Comparison of ENCODE assay signal across 23 cellular contexts in genomic region chr2:179097131-179097530, GRCh38. TPM values are rescaled to one million over a fixed set of nuclear protein-coding genes. Genes with fewer than 3 reads are reported as not detected.
DNase-seq lines count a peak whose midpoint lies in the region; ATAC-seq, FAIRE-seq and TF ChIP-seq lines count a peak whose summit lies in the region.
"Had no signal": no experiment of that assay in that cellular context is flagged by ENCODE, and none has a peak within 500 bp of the region (broad histone marks: within the 10 kb centered on the region; RNA-seq: fewer than 3 reads in every experiment).

No MANE protein-coding gene starts in this region.

- no peaks in the 10 kb centered on the region for H3F3A ChIP-seq in OCI-LY1 (ENCODE audit: insufficient read depth, low read length)

- TF ChIP-seq POLR2A in HepG2 (IDR thresholded peaks at IDR 0.05; ENCODE audit: insufficient read depth in 1 of 2, low read depth in 2 of 2, low read length in 2 of 2) (no peak), right lobe of liver (IDR thresholded peaks at IDR 0.05) (no peak)

- FAIRE-seq in HepG2 (lab: Jason Lieb, UNC), result no peak
- FAIRE-seq: A549, H54 had no signal

- H3K79me2 ChIP-seq in HepG2 (ENCODE audit: insufficient read depth, low read length) (no peaks in the 10 kb centered on the region), OCI-LY1 (ENCODE audit: insufficient read depth, low read length) (no peaks in the 10 kb centered on the region)

- TF ChIP-seq RAD21 in HepG2 (CRISPR knock-in tag; IDR thresholded peaks at IDR 0.05), result no peak

- ATAC-seq in HepG2, result peak; percentile 59
- no peak for ATAC-seq in right lobe of liver
- peak; percentile 34 to 44 for ATAC-seq in lower lobe of right lung
- ATAC-seq: A549, Panc1 had no signal

- H3K27me3 ChIP-seq in HepG2 (ENCODE audit: control insufficient read depth in 1 of 2, insufficient read depth in 2 of 2, low read length in 2 of 2) (0 out of 5 replicates have a peak, but pooled peaks cover 0 to 1% of the 10 kb centered on the region in 2 experiments), right lobe of liver (no peaks in the 10 kb centered on the region), OCI-LY1 (ENCODE audit: insufficient read depth, low read length) (no peaks in the 10 kb centered on the region), lower lobe of right lung (ENCODE audit: low read depth) (no peaks in the 10 kb centered on the region)

- H4K20me1 ChIP-seq in HepG2 (ENCODE audit: insufficient read depth, low read length) (no peaks in the 10 kb centered on the region), OCI-LY1 (ENCODE audit: insufficient read depth, low read length) (no peaks in the 10 kb centered on the region)

- in situ Hi-C loops in HepG2 (cut with HindIII; ENCODE audit: extremely low pct_ligation_motif_present, low pct_unique_long_range_greater_than_20kb), result no loop called here

- intact Hi-C loops in HepG2 (cut with micrococcal nuclease; ENCODE audit: unreplicated experiment) (no loop called here), right lobe of liver (cut with DNase I) (no loop called here), lower lobe of right lung (cut with DNase I) (no loop called here)

- no TSS peak for BruUV-seq in HepG2 (replicated peaks; lab: Mats Ljungman, UMichigan)

- no peak overlapping the region for H3K4me3 ChIP-seq in HepG2 (replicated peaks in 1 of 3; ENCODE audit: insufficient read depth in 1 of 3, low read depth in 2 of 3, low read length in 3 of 3)
- H3K4me3 ChIP-seq in right lobe of liver, result no peak overlapping the region
- no peak overlapping the region for H3K4me3 ChIP-seq in OCI-LY1 (ENCODE audit: low read depth, low read length, poor library complexity, severe bottlenecking)
- H3K4me3 ChIP-seq in lower lobe of right lung, result no peak overlapping the region
- H3K4me3 ChIP-seq: A549 had no signal

- TF ChIP-seq EP300 in HepG2 (IDR thresholded peaks at IDR 0.05; ENCODE audit: low read depth in 2 of 2, low read length in 2 of 2) (no peak), HepG2 (CRISPR knock-in tag; IDR thresholded peaks at IDR 0.05; ENCODE audit: borderline replicate concordance) (no peak)

- TF ChIP-seq CTCF in HepG2 (CRISPR knock-in tag; IDR thresholded peaks at IDR 0.05) (no peak), right lobe of liver (IDR thresholded peaks at IDR 0.05) (no peak), OCI-LY1 (IDR thresholded peaks at IDR 0.05; ENCODE audit: low read length) (no peak), lower lobe of right lung (IDR thresholded peaks at IDR 0.05) (no peak)

- peaks cover 7% of the 10 kb centered on the region; the same call in 1 of the 2 replicates for H3K9me3 ChIP-seq in HepG2 (ENCODE audit: low read length)
- H3K9me3 ChIP-seq in right lobe of liver, result no peaks in the 10 kb centered on the region
- peaks cover 7% of the 10 kb centered on the region; the same call in 1 of the 2 replicates for H3K9me3 ChIP-seq in OCI-LY1 (ENCODE audit: low read length)
- H3K9me3 ChIP-seq in lower lobe of right lung, result no peaks in the 10 kb centered on the region
- H3K9me3 ChIP-seq: A549 had no signal

- no peaks in the 10 kb centered on the region for H3K9me2 ChIP-seq in OCI-LY1 (ENCODE audit: low read depth, low read length)

- H3K27ac ChIP-seq in HepG2 (ENCODE audit: extremely low read length, insufficient read depth, low read length) (no peak overlapping the region), right lobe of liver (no peak overlapping the region), OCI-LY1 (ENCODE audit: low read depth, low read length, poor library complexity, severe bottlenecking) (peak overlapping the region; percentile 98), lower lobe of right lung (no peak overlapping the region)
- H3K27ac ChIP-seq: A549, RWPE1 had no signal

- H3K4me1 ChIP-seq in HepG2 (ENCODE audit: insufficient read depth, low read length) (no peaks in the 10 kb centered on the region), right lobe of liver (no peaks in the 10 kb centered on the region), OCI-LY1 (ENCODE audit: insufficient read depth, low read length, severe bottlenecking) (peaks cover 67% of the 10 kb centered on the region), lower lobe of right lung (no peaks in the 10 kb centered on the region)
- H3K4me1 ChIP-seq: A549 had no signal

- H3K36me3 ChIP-seq in HepG2 (replicated peaks in 1 of 2; ENCODE audit: control insufficient read depth in 1 of 2, insufficient read depth in 2 of 2, low read length in 2 of 2), result no peaks in the 10 kb centered on the region
- no peaks in the 10 kb centered on the region for H3K36me3 ChIP-seq in right lobe of liver
- H3K36me3 ChIP-seq in OCI-LY1 (ENCODE audit: insufficient read depth, low read length), result peaks cover 4% of the 10 kb centered on the region; the same call in 1 of the 2 replicates
- no peaks in the 10 kb centered on the region for H3K36me3 ChIP-seq in lower lobe of right lung

- H2AFZ ChIP-seq in HepG2 (ENCODE audit: low read length) (no peak overlapping the region), OCI-LY1 (ENCODE audit: low read length) (no peak overlapping the region)

- DNase-seq in HepG2 (ENCODE audit: low spot score) (no peak), right lobe of liver (no peak), lower lobe of right lung (no peak), epidermal melanocyte (ENCODE audit: insufficient read length, low spot score) (no peak), HUDEP-2 (lab: John Stamatoyannopoulos, UW; ENCODE audit: unreplicated experiment in 76 of 76) (no peak), NCI-H1092 (lab: John Stamatoyannopoulos, UW) (no peak)
- DNase-seq: AML-193; CD4-positive, alpha-beta memory T cell; COR-L47; DMS53; Karpas-422; NCI-H1105; NCI-H1436 treated with DMSO at 0.1 percent for 48 hours; NCI-H187 treated with DMSO at 0.1 percent for 48 hours; NCI-H2171 treated with DMSO at 0.1 percent for 48 hours; NCI-H524; NCI-H774; SHP77 treated with DMSO at 0.1 percent for 48 hours had no signal

- 55% methylated on average over 1 of the region's 1 CpG for whole genome bisulfite sequencing in HepG2 (ENCODE audit: low lambda C conversion rate)
- WGBS in right lobe of liver (ENCODE audit: insufficient coverage, low coverage, low lambda C conversion rate, missing lambda C conversion rate), result 100% methylated on average over 1 of the region's 1 CpG

- H3K4me2 ChIP-seq in HepG2 (ENCODE audit: low read depth, low read length), result no peak overlapping the region
- H3K4me2 ChIP-seq in OCI-LY1 (ENCODE audit: low read length), result peak overlapping the region; percentile 54
- H3K4me2 ChIP-seq: A549 had no signal

- CTCF ChIA-PET in HepG2 (lab: Yijun Ruan, JAX; ENCODE audit: low intra/inter-chr PET ratio, low total read pairs), result no interaction called here

- POLR2A ChIA-PET in HepG2 (lab: Yijun Ruan, JAX), result no interaction called here

- H3K9ac ChIP-seq in HepG2 (ENCODE audit: insufficient read depth, low read depth, low read length) (no peak overlapping the region), OCI-LY1 (ENCODE audit: low read length) (peak overlapping the region; percentile 53)

TF ChIP-seq in HepG2, 621 proteins besides CTCF, POLR2A, EP300 and RAD21:
- TF ChIP-seq ZNF713 (CRISPR knock-in tag; IDR thresholded peaks at IDR 0.05), result no peak
TF ChIP-seq in HepG2: peak in this region for 0.

RNA-seq across cellular contexts. Expression of gene CCDC141, which starts 47.2 kb away (rescaled TPM):
- not detected in 2 replicates for total RNA-seq in HepG2 (2016; rRNA removed; fragmentation: Illumina TruSeq; extraction: Trizol)
- total RNA-seq in HepG2 (2016; cell fraction: cytosol; rRNA removed; fragmentation: Illumina TruSeq; extraction: Trizol; ENCODE audit: low read depth), result not detected in 2 replicates
- total RNA-seq in HepG2 (2016; cell fraction: insoluble cytoplasmic fraction; rRNA removed; fragmentation: Illumina TruSeq; extraction: Trizol), result not detected in 2 replicates
- total RNA-seq in HepG2 (2016; cell fraction: membrane; rRNA removed; fragmentation: Illumina TruSeq; extraction: Trizol), result not detected in 2 replicates
- total RNA-seq in HepG2 (2016; cell fraction: nucleus; rRNA removed; fragmentation: Illumina TruSeq; extraction: Trizol), result not detected in 2 replicates
- not detected in 2 replicates for polyA plus RNA-seq in HepG2 (2011; rRNA removed)
- not detected in 2 replicates for polyA plus RNA-seq in HepG2 (2011; cell fraction: cytosol; rRNA removed)
- polyA plus RNA-seq in HepG2 (2011; cell fraction: nucleus; rRNA removed), result not detected in 2 replicates
- not detected in 2 replicates for polyA plus RNA-seq in HepG2 (2012)
- polyA plus RNA-seq in HepG2 (2016; cell fraction: cytosol; fragmentation: Illumina TruSeq; extraction: Trizol; ENCODE audit: low read depth), result not detected in 2 replicates
- not detected in 2 replicates for polyA plus RNA-seq in HepG2 (2016; cell fraction: insoluble cytoplasmic fraction; fragmentation: Illumina TruSeq; extraction: Trizol; ENCODE audit: low read depth)
- not detected in 2 replicates for polyA plus RNA-seq in HepG2 (2016; cell fraction: membrane; fragmentation: Illumina TruSeq; extraction: Trizol; ENCODE audit: low read depth)
- not detected in 2 replicates for polyA plus RNA-seq in HepG2 (2016; cell fraction: nucleus; fragmentation: Illumina TruSeq; extraction: Trizol; ENCODE audit: insufficient read depth, low read depth)
- 0.02 and 0.06 TPM in 2 replicates for polyA minus RNA-seq in HepG2 (2011; rRNA and poly(A)+ RNA removed; ENCODE audit: low replicate concordance)
- polyA minus RNA-seq in HepG2 (2011; cell fraction: cytosol; rRNA and poly(A)+ RNA removed), result not detected in 2 replicates
- not detected in 2 replicates for polyA minus RNA-seq in HepG2 (2011; cell fraction: nucleus; rRNA and poly(A)+ RNA removed)
- total RNA-seq in right lobe of liver, result under 1 TPM; 0.20 to 0.98 (median 0.58) TPM
- total RNA-seq in lower lobe of right lung, result 40.5 TPM
- polyA plus RNA-seq: A549 had no signal

Comparison
In these comparisons a context has a peak if more than half of its experiments do, and no peak if none do; other contexts are left out.
1. ATAC-seq: peak in HepG2 (single experiment) and lower lobe of right lung (2 of 2); none in right lobe of liver (0 of 4).
2. RNA of gene CCDC141, which starts 47.2 kb away (total RNA-seq): 40.5 TPM in lower lobe of right lung (single experiment); 0.20 to 0.98 TPM in right lobe of liver and not detected in HepG2; every median in the first group is over 10 times any median in the second.